Comparison of ENCODE assay signal across 7 cellular contexts in genomic region chr1:166975361-166976129, GRCh38.
DNase-seq lines count a peak whose midpoint lies in the region; ATAC-seq and TF ChIP-seq lines count a peak whose summit lies in the region.

A gene with protein sequence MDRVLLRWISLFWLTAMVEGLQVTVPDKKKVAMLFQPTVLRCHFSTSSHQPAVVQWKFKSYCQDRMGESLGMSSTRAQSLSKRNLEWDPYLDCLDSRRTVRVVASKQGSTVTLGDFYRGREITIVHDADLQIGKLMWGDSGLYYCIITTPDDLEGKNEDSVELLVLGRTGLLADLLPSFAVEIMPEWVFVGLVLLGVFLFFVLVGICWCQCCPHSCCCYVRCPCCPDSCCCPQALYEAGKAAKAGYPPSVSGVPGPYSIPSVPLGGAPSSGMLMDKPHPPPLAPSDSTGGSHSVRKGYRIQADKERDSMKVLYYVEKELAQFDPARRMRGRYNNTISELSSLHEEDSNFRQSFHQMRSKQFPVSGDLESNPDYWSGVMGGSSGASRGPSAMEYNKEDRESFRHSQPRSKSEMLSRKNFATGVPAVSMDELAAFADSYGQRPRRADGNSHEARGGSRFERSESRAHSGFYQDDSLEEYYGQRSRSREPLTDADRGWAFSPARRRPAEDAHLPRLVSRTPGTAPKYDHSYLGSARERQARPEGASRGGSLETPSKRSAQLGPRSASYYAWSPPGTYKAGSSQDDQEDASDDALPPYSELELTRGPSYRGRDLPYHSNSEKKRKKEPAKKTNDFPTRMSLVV (minus strand): TSS chr1:166975540. CDS start chr1:166975268, 272 bp downstream.

- TF ChIP-seq POLR2A in erythroblast (IDR thresholded peaks at IDR 0.05; ENCODE audit: low read length): no peak

- H3K4me1 ChIP-seq in muscle layer of duodenum (ENCODE audit: control insufficient read depth in 1 of 2, insufficient read depth in 2 of 2, low read length in 2 of 2): no peaks in the 10 kb centered on the region

- no peaks in the 10 kb centered on the region for H3K36me3 ChIP-seq in muscle layer of duodenum (ENCODE audit: control insufficient read depth in 1 of 2, insufficient read depth in 2 of 2, low read length in 2 of 2)

- no peak within 1 kb of the TSS for H3K27ac ChIP-seq in muscle layer of duodenum (ENCODE audit: low read length)

- H3K4me3 ChIP-seq in muscle layer of duodenum (ENCODE audit: low read depth in 1 of 2, low read length in 2 of 2): peak within 1 kb of the TSS; percentile 66 to 84

- peaks cover 4% of the 10 kb centered on the region for H3K27me3 ChIP-seq in muscle layer of duodenum (ENCODE audit: low read depth, low read length)

- ATAC-seq in GM18502 (IDR thresholded peaks at IDR 0.05; ENCODE audit: poor library complexity, unreplicated experiment): peak; percentile 72
- ATAC-seq in HG02763 (IDR thresholded peaks at IDR 0.05; ENCODE audit: unreplicated experiment): peak; percentile 57

- no peaks in the 10 kb centered on the region for H3K9me3 ChIP-seq in muscle layer of duodenum (ENCODE audit: control insufficient read depth in 1 of 2, low read length in 2 of 2)

- DNase-seq in NCI-H524 (lab: John Stamatoyannopoulos, UW) (peak; percentile 22 to 60), activated T-cell treated with anti-CD3 and anti-CD28 coated beads for 1 hour (ENCODE audit: low read depth) (peak; percentile 25), erythroblast (lab: John Stamatoyannopoulos, UW) (peak; percentile 43 to 53)
- DNase-seq in stimulated activated CD8-positive, alpha-beta memory T cell treated with anti-CD3 and anti-CD28 coated beads, Interleukin-7, amount 100 ng/mL, for 48 hours (ENCODE audit: extremely low read depth in 1 of 2, low read depth in 1 of 2): peak; percentile 30 to 61
